In the genomic region with DNA sequence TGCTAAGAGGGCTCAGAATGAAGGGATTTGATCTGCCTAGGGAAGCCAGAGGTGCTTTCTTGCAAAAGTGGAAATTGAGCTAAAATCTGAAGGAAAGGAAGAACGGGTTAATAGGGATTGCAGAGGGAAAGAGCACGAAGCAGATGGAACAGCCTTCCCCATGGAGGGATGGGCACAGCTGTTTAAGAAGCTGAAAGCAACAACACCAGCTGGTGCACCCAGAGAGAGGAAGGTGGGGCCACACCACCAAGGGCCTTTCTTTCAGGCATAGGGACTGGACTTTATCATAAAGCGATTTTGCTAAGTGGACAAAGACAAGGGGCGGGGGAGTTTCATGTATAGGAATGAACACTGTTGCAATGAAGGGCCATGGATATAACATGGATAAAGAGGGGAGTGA, we compare ENCODE assay signal across 21 cellular contexts.
"Had no signal": no experiment of that assay in that cellular context is flagged by ENCODE, and none has a peak within 500 bp of the region (broad histone marks: within the 10 kb centered on the region; RNA-seq: fewer than 3 reads in every experiment).

No MANE protein-coding gene starts in this region.

- H3K9me3 ChIP-seq: neutrophil, tibial artery, uterus had no signal

- H3K79me2 ChIP-seq: hepatocyte had no signal

- H3K4me3 ChIP-seq: hepatocyte, right atrium auricular region, skin epidermis, tibial artery, uterus had no signal

- FAIRE-seq: astrocyte, frontal cortex had no signal

- ATAC-seq: activated CD4-positive, alpha-beta T cell treated with anti-CD3 and anti-CD28 coated beads for 36 hours; activated CD8-positive, alpha-beta memory T cell treated with anti-CD3 and anti-CD28 coated beads, Interleukin-2, amount 10 ng/mL, durations not matched to agents 7 days and 5 days; left lobe of liver had no signal

- H3K4me1 ChIP-seq: right atrium auricular region, tibial artery, uterus had no signal

- H3K4me2 ChIP-seq: hepatocyte had no signal

- DNase-seq: activated CD4-positive, alpha-beta memory T cell treated with anti-CD3 and anti-CD28 coated beads for 36 hours; activated CD4-positive, alpha-beta T cell treated with anti-CD3 and anti-CD28 coated beads for 36 hours; activated CD8-positive, alpha-beta memory T cell treated with anti-CD3 and anti-CD28 coated beads, Interleukin-2, amount 10 ng/mL, durations not matched to agents 7 days and 5 days; activated naive CD4-positive, alpha-beta T cell treated with anti-CD3 and anti-CD28 coated beads, Interleukin-2, amount 50 U/mL, for 16 hours; activated T-cell treated with anti-CD3 and anti-CD28 coated beads, Interleukin-2, amount 50 U/mL, for 24 hours; islet precursor cell; midbrain; naive B cell; stimulated activated CD4-positive, alpha-beta T cell treated with anti-CD3 and anti-CD28 coated beads, Interleukin-15, amount 100 ng/mL, for 24 hours; stimulated activated CD4-positive, alpha-beta T cell treated with anti-CD3 and anti-CD28 coated beads, Interleukin-4, amount 100 ng/mL, for 1 hour; stimulated activated naive CD4-positive, alpha-beta T cell; tibial artery; uterus had no signal

- H3K36me3 ChIP-seq: neutrophil, right atrium auricular region, tibial artery, uterus had no signal

- H2AFZ ChIP-seq: hepatocyte had no signal

- H3K27me3 ChIP-seq: hepatocyte, neutrophil, right atrium auricular region, tibial artery, uterus had no signal

- H3K27ac ChIP-seq: epithelial cell of prostate, hepatocyte, neutrophil, right atrium auricular region, skin epidermis, tibial artery, uterus had no signal
